In genomic region chr20:22408521-22409402, GRCh38 we compare ENCODE assay signal across 23 cellular contexts.
DNase-seq lines count a peak whose midpoint lies in the region; ATAC-seq, FAIRE-seq and TF ChIP-seq lines count a peak whose summit lies in the region.
"Had no signal": no experiment of that assay in that cellular context is flagged by ENCODE, and none has a peak within 500 bp of the region (broad histone marks: within the 10 kb centered on the region; RNA-seq: fewer than 3 reads in every experiment).

No MANE protein-coding gene starts in this region.

- no peaks in the 10 kb centered on the region for H3K27me3 Mint-ChIP-seq in Caco-2 (ENCODE audit: insufficient read depth, unreplicated experiment)

- CTCF ChIA-PET in Caco-2 (lab: Charles Lee), result interaction anchor here (0.7 kb wide), 1 partner anchor 614 kb away, joined by 3 read pairs; no protein-coding TSS in a partner anchor

- TF ChIP-seq CTCF in Caco-2 (IDR thresholded peaks at IDR 0.05; ENCODE audit: insufficient read depth in 1 of 2, low read depth in 1 of 2, low read length in 1 of 2, severe bottlenecking in 1 of 2, unreplicated experiment in 1 of 2) (no peak), foreskin keratinocyte (conservative IDR thresholded peaks at IDR 0.05) (no peak), adrenal gland (IDR thresholded peaks at IDR 0.05) (no peak)

- no peak overlapping the region for H3K4me3 Mint-ChIP-seq in Caco-2 (ENCODE audit: unreplicated experiment)
- H3K4me3 Mint-ChIP-seq: B cell; CD8-positive, alpha-beta T cell; IgD-negative memory B cell had no signal

- H3K4me1 Mint-ChIP-seq in Caco-2 (ENCODE audit: low read depth, unreplicated experiment), result peaks cover 68% of the 10 kb centered on the region

- in situ Hi-C loops in ACHN (cut with HindIII; ENCODE audit: low pct_ligation_motif_present, low pct_unique_long_range_greater_than_20kb, low sequenced_read_pairs), result no loop called here

- peak overlapping the region; percentile 17 for H3K27ac Mint-ChIP-seq in Caco-2 (ENCODE audit: unreplicated experiment)
- H3K27ac Mint-ChIP-seq: B cell; CD8-positive, alpha-beta T cell; IgD-negative memory B cell had no signal

- H3K4me1 ChIP-seq in Caco-2 (peaks cover 53% of the 10 kb centered on the region), foreskin keratinocyte (peaks cover 3% of the 10 kb centered on the region), adrenal gland (replicated peaks in 1 of 2) (no peaks in the 10 kb centered on the region)

- no peaks in the 10 kb centered on the region for H3K36me3 ChIP-seq in Caco-2 (ENCODE audit: control insufficient read depth, insufficient read depth, low read length)
- H3K36me3 ChIP-seq in adrenal gland (replicated peaks in 1 of 2), result no peaks in the 10 kb centered on the region
- H3K36me3 ChIP-seq: BLaER1 treated with 17β-estradiol and CSF1 and Interleukin-3, amounts not matched to agents 10 nM and 100 nM had no signal

- intact Hi-C loops in Caco-2 (cut with micrococcal nuclease; ENCODE audit: unreplicated experiment) (no loop called here), adrenal gland (cut with DNase I) (no loop called here)

- POLR2A ChIA-PET in Caco-2 (lab: Charles Lee), result no interaction called here

- peaks cover 6% of the 10 kb centered on the region for H3K36me3 Mint-ChIP-seq in Caco-2 (ENCODE audit: insufficient read depth, unreplicated experiment)
- H3K36me3 Mint-ChIP-seq: CD8-positive, alpha-beta T cell; IgD-negative memory B cell had no signal

- no peaks in the 10 kb centered on the region for H3K27me3 ChIP-seq in Caco-2 (replicated peaks; ENCODE audit: control insufficient read depth, insufficient read depth, low read length)
- no peaks in the 10 kb centered on the region for H3K27me3 ChIP-seq in foreskin keratinocyte
- H3K27me3 ChIP-seq in adrenal gland, result no peaks in the 10 kb centered on the region
- H3K27me3 ChIP-seq: BLaER1 treated with 17β-estradiol and CSF1 and Interleukin-3, amounts not matched to agents 10 nM and 100 nM had no signal

- no peaks in the 10 kb centered on the region; the same call in 1 of the 2 replicates for H3K9me3 ChIP-seq in Caco-2
- H3K9me3 ChIP-seq in adrenal gland (replicated peaks in 1 of 3), result no peaks in the 10 kb centered on the region
- H3K9me3 ChIP-seq: BLaER1 treated with 17β-estradiol and CSF1 and Interleukin-3, amounts not matched to agents 10 nM and 100 nM had no signal

- no TSS peak for BruUV-seq in Caco-2 (replicated peaks; lab: Mats Ljungman, UMichigan)

- ATAC-seq in foreskin keratinocyte, result peak; percentile 61
- ATAC-seq in GM19463 (IDR thresholded peaks at IDR 0.05; ENCODE audit: unreplicated experiment), result no peak
- ATAC-seq: CD8-positive, alpha-beta T cell; GM12878; HCT116 had no signal

- peak; percentile 44 for FAIRE-seq in RCC 7860 (lab: Jason Lieb, UNC)
- FAIRE-seq: A204.1, GM12878, HTR-8/SVneo had no signal

- 83 to 91% (median 86%) methylated on average over 2 of the region's 2 CpGs for WGBS in adrenal gland, 4 donors

- H3K27ac ChIP-seq in foreskin keratinocyte (no peak overlapping the region), substantia nigra (ENCODE audit: low read depth, low read length, poor library complexity, severe bottlenecking) (no peak overlapping the region), adrenal gland (no peak overlapping the region)
- H3K27ac ChIP-seq: BLaER1 treated with 17β-estradiol and CSF1 and Interleukin-3, amounts not matched to agents 10 nM and 100 nM had no signal

- DNase-seq in Caco-2 (no peak), M059J (ENCODE audit: low read depth) (peak; percentile 46), RCC 7860 (ENCODE audit: low spot score) (peak; percentile 28), foreskin keratinocyte (no peak), substantia nigra (lab: John Stamatoyannopoulos, UW) (no peak), ACHN (no peak), adrenal gland (no peak)
- DNase-seq: CD8-positive, alpha-beta T cell; DMS 273 treated with DMSO at 0.1 percent for 48 hours; DMS53; DND-41; EL; GOT3; H7; KG1 had no signal

- H3K9me3 Mint-ChIP-seq in Caco-2 (ENCODE audit: unreplicated experiment), result peaks cover 25% of the 10 kb centered on the region

- TF ChIP-seq POLR2A in adrenal gland (IDR thresholded peaks at IDR 0.05), result no peak

- H3K4me3 ChIP-seq in Caco-2 (ENCODE audit: low read depth, low read length), result no peak overlapping the region
- H3K4me3 ChIP-seq in adrenal gland, result no peak overlapping the region
- H3K4me3 ChIP-seq: BLaER1 treated with 17β-estradiol and CSF1 and Interleukin-3, amounts not matched to agents 10 nM and 100 nM; GM12878 had no signal

Comparison
In these comparisons a context has a peak if more than half of its experiments do, and no peak if none do; other contexts are left out.
1. DNase-seq: peak in M059J (single experiment) and RCC 7860 (single experiment); none in Caco-2 (0 of 2), foreskin keratinocyte (0 of 2), substantia nigra (0 of 49), ACHN (single experiment) and adrenal gland (0 of 7).